Comparison of ENCODE assay signal across 8 cellular contexts in the genomic region with DNA sequence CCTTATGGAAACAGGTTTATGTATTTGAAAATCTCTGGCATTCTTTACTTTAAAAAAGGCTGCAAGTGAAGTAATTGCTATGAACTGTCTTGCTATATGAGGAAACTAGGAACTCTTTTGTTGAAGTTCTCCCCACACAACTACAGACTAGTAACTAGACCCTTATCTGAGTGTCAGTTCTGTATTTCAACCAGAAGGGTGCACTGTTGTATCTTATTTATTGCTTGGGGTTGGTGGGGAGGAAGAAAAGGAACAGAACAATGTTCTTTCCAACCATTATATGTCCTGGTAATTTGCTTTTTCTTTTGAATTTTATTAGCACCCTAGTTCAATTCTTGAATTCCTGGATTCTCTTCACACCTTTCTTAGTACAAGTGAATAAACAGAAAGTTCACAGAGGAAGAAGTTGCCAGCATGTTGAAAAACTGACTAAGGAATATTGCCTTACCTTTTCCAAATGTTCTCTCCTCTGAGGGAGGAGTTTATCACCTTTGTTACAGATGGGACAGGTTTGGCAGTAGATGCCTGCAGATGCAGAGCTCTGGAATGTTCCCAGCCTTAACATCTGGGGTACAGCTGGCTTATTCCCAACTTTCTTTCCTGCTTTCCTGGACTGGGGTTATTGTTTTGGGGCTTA.
DNase-seq lines count a peak whose midpoint lies in the region; ATAC-seq, FAIRE-seq and TF ChIP-seq lines count a peak whose summit lies in the region.

No MANE protein-coding gene starts in this region.

- no peak overlapping the region for H3K27ac Mint-ChIP-seq in memory B cell

- H4K20me1 ChIP-seq in OCI-LY3 (ENCODE audit: insufficient read depth, low read length): no peaks in the 10 kb centered on the region

- H3K27me3 Mint-ChIP-seq in memory B cell: peaks cover 7% of the 10 kb centered on the region

- no peak overlapping the region for H3K4me2 ChIP-seq in OCI-LY3 (ENCODE audit: low read length)

- H3K9me3 Mint-ChIP-seq in memory B cell: no peaks in the 10 kb centered on the region

- H2AFZ ChIP-seq in OCI-LY3 (ENCODE audit: low read depth, low read length): no peak overlapping the region

- peak; percentile 94 for FAIRE-seq in D721Med (lab: Jason Lieb, UNC)

- H3K36me3 Mint-ChIP-seq in memory B cell: no peaks in the 10 kb centered on the region

- H3K27me3 ChIP-seq in OCI-LY3 (ENCODE audit: low read depth, low read length): peaks cover 35% of the 10 kb centered on the region
- H3K27me3 ChIP-seq in dorsolateral prefrontal cortex: peaks cover 0 to 10% (median 0%) of the 10 kb centered on the region in 45 donors

- H3K27ac ChIP-seq in OCI-LY3 (ENCODE audit: low read length) (no peak overlapping the region), dorsolateral prefrontal cortex (no peak overlapping the region)

- H3K36me3 ChIP-seq in OCI-LY3 (replicated peaks; ENCODE audit: low read depth, low read length): no peaks in the 10 kb centered on the region

- H3K9ac ChIP-seq in OCI-LY3 (ENCODE audit: low read length): no peak overlapping the region

- H3K79me2 ChIP-seq in OCI-LY3 (ENCODE audit: low read length): no peaks in the 10 kb centered on the region

- H3K9me3 ChIP-seq in OCI-LY3 (ENCODE audit: insufficient read depth, low read length): no peaks in the 10 kb centered on the region

- H3K4me1 Mint-ChIP-seq in memory B cell: no peaks in the 10 kb centered on the region

- intact Hi-C loops in dorsolateral prefrontal cortex (cut with DNase I): loop anchor here in 1 of 2 donors (2.0 to 5.0 kb wide), 3 partner anchors 363 to 645 kb away; no protein-coding TSS in a partner anchor

- TF ChIP-seq CTCF in D721Med (IDR thresholded peaks at IDR 0.05; ENCODE audit: insufficient read depth, missing control alignments) (peak; percentile 82), OCI-LY3 (IDR thresholded peaks at IDR 0.05; ENCODE audit: low read depth, low read length) (peak; percentile 93), dorsolateral prefrontal cortex (IDR thresholded peaks at IDR 0.05 in 54 of 56, conservative IDR thresholded peaks at IDR 0.05 in 2 of 56; ENCODE audit: low read depth in 1 of 56, partially characterized antibody in 56 of 56) (peak; percentile 59 to 93 (median 84))

- H3K4me3 ChIP-seq in OCI-LY3 (ENCODE audit: low read length) (no peak overlapping the region), dorsolateral prefrontal cortex (no peak overlapping the region)

- DNase-seq in D721Med (ENCODE audit: insufficient read length, low spot score): no peak
- DNase-seq in GM19238 (ENCODE audit: insufficient read length, low spot score): peak; percentile 2
- DNase-seq in HS-5 (ENCODE audit: low read depth): peak; percentile 26
- no peak for DNase-seq in dorsolateral prefrontal cortex
- DNase-seq in memory B cell (ENCODE audit: low spot score in 2 of 2): peak in 1 of 2 donors; percentile 37
- DNase-seq in stimulated activated CD8-positive, alpha-beta memory T cell treated with anti-CD3 and anti-CD28 coated beads, Interleukin-4, amount 100 ng/mL, for 48 hours: no peak
- no peak for DNase-seq in T-helper 9 cell

- ATAC-seq in memory B cell (ENCODE audit: low read depth): peak; percentile 57

- H3K4me3 Mint-ChIP-seq in memory B cell: no peak overlapping the region

- peaks cover 11% of the 10 kb centered on the region for H3K4me1 ChIP-seq in OCI-LY3 (ENCODE audit: low read length)

Comparison
In these comparisons a context has a peak if more than half of its experiments do, and no peak if none do; other contexts are left out.
1. DNase-seq: peak in GM19238 (single experiment) and HS-5 (single experiment); none in D721Med (single experiment), dorsolateral prefrontal cortex (0 of 10), stimulated activated CD8-positive, alpha-beta memory T cell treated with anti-CD3 and anti-CD28 coated beads, Interleukin-4, amount 100 ng/mL, for 48 hours (single experiment) and T-helper 9 cell (single experiment).
2. Peak in every context shown above with its lines, with median percentiles within 50 percentile points of each other: CTCF ChIP-seq.